In genomic region chr4:48557478-48557877, GRCh38 we compare ENCODE assay signal across 13 cellular contexts.
DNase-seq lines count a peak whose midpoint lies in the region; ATAC-seq and TF ChIP-seq lines count a peak whose summit lies in the region.
"Had no signal": no experiment of that assay in that cellular context is flagged by ENCODE, and none has a peak within 500 bp of the region (broad histone marks: within the 10 kb centered on the region; RNA-seq: fewer than 3 reads in every experiment).

No MANE protein-coding gene starts in this region.

- ATAC-seq in Panc1 (no peak), GM21515 (IDR thresholded peaks at IDR 0.05; ENCODE audit: unreplicated experiment) (no peak), HG02678 (IDR thresholded peaks at IDR 0.05; ENCODE audit: unreplicated experiment) (no peak)
- ATAC-seq in CD4-positive, alpha-beta T cell (ENCODE audit: poor library complexity), result no peak
- ATAC-seq: sciatic nerve had no signal

- intact Hi-C loops in A673 (cut with micrococcal nuclease; ENCODE audit: unreplicated experiment) (no loop called here), Panc1 (cut with micrococcal nuclease; ENCODE audit: unreplicated experiment) (no loop called here)
- intact Hi-C loops in CD4-positive, alpha-beta T cell (cut with DNase I, micrococcal nuclease), result no loop called here

- peak; percentile 31; the same call in 1 of the 2 replicates for TF ChIP-seq CTCF in A673 (conservative IDR thresholded peaks at IDR 0.05; ENCODE audit: low read depth, low read length)
- peak; percentile 31 for TF ChIP-seq CTCF in Panc1 (IDR thresholded peaks at IDR 0.05)
- TF ChIP-seq CTCF in fibroblast of villous mesenchyme (IDR thresholded peaks at IDR 0.05; ENCODE audit: insufficient read depth, low read depth, low read length), result peak; percentile 29
- no peak for TF ChIP-seq CTCF in CD4-positive, alpha-beta T cell (IDR thresholded peaks at IDR 0.05)

- H3K4me3 ChIP-seq in A673 (ENCODE audit: low read depth, low read length, poor library complexity, severe bottlenecking) (no peak overlapping the region), Panc1 (ENCODE audit: low read depth in 2 of 2, low read length in 2 of 2) (no peak overlapping the region), fibroblast of villous mesenchyme (ENCODE audit: low read depth, low read length) (no peak overlapping the region)
- H3K4me3 ChIP-seq: adrenal gland had no signal

- H3K27me3 Mint-ChIP-seq in CD4-positive, alpha-beta T cell, result no peaks in the 10 kb centered on the region
- H3K27me3 Mint-ChIP-seq: activated CD4-positive, alpha-beta T cell treated with anti-CD3 and anti-CD28 coated beads, Interleukin-2, amount 10 ng/mL, durations not matched to agents 7 days and 5 days; memory B cell had no signal

- H3K9me3 ChIP-seq in A673 (ENCODE audit: low read depth, low read length, poor library complexity, severe bottlenecking), result no peaks in the 10 kb centered on the region
- H3K9me3 ChIP-seq in Panc1 (ENCODE audit: control insufficient read depth, insufficient read depth, low read depth, low read length), result no peaks in the 10 kb centered on the region
- H3K9me3 ChIP-seq in CD4-positive, alpha-beta T cell (ENCODE audit: control insufficient read depth, low read length), result no peaks in the 10 kb centered on the region
- H3K9me3 ChIP-seq: adrenal gland had no signal

- H3K36me3 Mint-ChIP-seq in CD4-positive, alpha-beta T cell (ENCODE audit: low read depth), result peaks cover 94% of the 10 kb centered on the region

- no peak overlapping the region for H3K27ac ChIP-seq in A673 (ENCODE audit: low read depth, low read length, poor library complexity, severe bottlenecking)
- no peak overlapping the region for H3K27ac ChIP-seq in Panc1 (ENCODE audit: low read length)
- no peak overlapping the region for H3K27ac ChIP-seq in CD4-positive, alpha-beta T cell (ENCODE audit: low read depth, low read length)
- H3K27ac ChIP-seq: adrenal gland had no signal

- H3K36me3 ChIP-seq in A673 (ENCODE audit: insufficient read depth, low read length, poor library complexity, severe bottlenecking) (peaks cover 4% of the 10 kb centered on the region), Panc1 (ENCODE audit: control insufficient read depth, insufficient read depth, low read length) (peaks cover 3% of the 10 kb centered on the region)

- H3K4me1 Mint-ChIP-seq in CD4-positive, alpha-beta T cell (ENCODE audit: low read depth), result no peaks in the 10 kb centered on the region

- CTCF ChIA-PET in A673 (lab: Charles Lee), result interaction anchor here (0.5 kb wide), 1 partner anchor 721 kb away, joined by 3 read pairs; no protein-coding TSS in a partner anchor
- CTCF ChIA-PET in Panc1 (lab: Charles Lee), result no interaction called here
- CTCF ChIA-PET in CD4-positive, alpha-beta T cell (lab: Charles Lee), result no interaction called here

- H3K4me1 ChIP-seq in A673 (ENCODE audit: insufficient read depth, low read length, poor library complexity, severe bottlenecking) (no peaks in the 10 kb centered on the region), Panc1 (ENCODE audit: control insufficient read depth, insufficient read depth, low read length) (no peaks in the 10 kb centered on the region)
- H3K4me1 ChIP-seq: adrenal gland had no signal

- H3K9me3 Mint-ChIP-seq in CD4-positive, alpha-beta T cell, result no peaks in the 10 kb centered on the region

- BruUV-seq in A673 (replicated peaks; lab: Mats Ljungman, UMichigan), result no TSS peak
- BruUV-seq in Panc1 (replicated peaks; lab: Mats Ljungman, UMichigan), result no TSS peak

- no peak overlapping the region for H3K27ac Mint-ChIP-seq in CD4-positive, alpha-beta T cell
- H3K27ac Mint-ChIP-seq: activated CD4-positive, alpha-beta T cell treated with anti-CD3 and anti-CD28 coated beads, Interleukin-2, amount 10 ng/mL, durations not matched to agents 7 days and 5 days; memory B cell had no signal

- DNase-seq in A673 (ENCODE audit: low spot score) (peak; percentile 12), ELF-1 (ENCODE audit: low read depth, low spot score) (peak; percentile 18), Panc1 (ENCODE audit: low read depth, low spot score) (no peak), fibroblast of villous mesenchyme (ENCODE audit: low read depth) (no peak), superior temporal gyrus (ENCODE audit: extremely low spot score) (no peak)
- no peak for DNase-seq in CD4-positive, alpha-beta T cell
- DNase-seq: activated CD4-positive, alpha-beta T cell treated with anti-CD3 and anti-CD28 coated beads, Interleukin-2, amount 10 ng/mL, durations not matched to agents 7 days and 5 days; adrenal gland; SHP77 had no signal

- POLR2A ChIA-PET in A673 (lab: Charles Lee; ENCODE audit: low non-redundant PET) (no interaction called here), Panc1 (lab: Charles Lee) (no interaction called here)
- POLR2A ChIA-PET in CD4-positive, alpha-beta T cell (lab: Charles Lee), result no interaction called here

- H3K27me3 ChIP-seq in A673 (replicated peaks; ENCODE audit: insufficient read depth, low read depth, low read length, poor library complexity) (no peaks in the 10 kb centered on the region), Panc1 (ENCODE audit: control insufficient read depth, insufficient read depth, low read length) (no peaks in the 10 kb centered on the region)
- H3K27me3 ChIP-seq in CD4-positive, alpha-beta T cell (ENCODE audit: control insufficient read depth, insufficient read depth, low read length), result no peaks in the 10 kb centered on the region
- H3K27me3 ChIP-seq: adrenal gland had no signal

- in situ Hi-C loops in Panc1 (cut with HindIII; ENCODE audit: low pct_unique_long_range_greater_than_20kb, low sequenced_read_pairs), result no loop called here

- no peak overlapping the region for H3K4me3 Mint-ChIP-seq in CD4-positive, alpha-beta T cell
- H3K4me3 Mint-ChIP-seq: activated CD4-positive, alpha-beta T cell treated with anti-CD3 and anti-CD28 coated beads, Interleukin-2, amount 10 ng/mL, durations not matched to agents 7 days and 5 days; memory B cell had no signal

Comparison
In these comparisons a context has a peak if more than half of its experiments do, and no peak if none do; other contexts are left out.
1. DNase-seq: peak in A673 (single experiment) and ELF-1 (single experiment); none in Panc1 (single experiment), fibroblast of villous mesenchyme (single experiment), superior temporal gyrus (single experiment) and CD4-positive, alpha-beta T cell (0 of 10).